In genomic region chr10:7305053-7305452, GRCh38 we compare ENCODE assay signal across 18 cellular contexts.
DNase-seq lines count a peak whose midpoint lies in the region; ATAC-seq and TF ChIP-seq lines count a peak whose summit lies in the region.
"Had no signal": no experiment of that assay in that cellular context is flagged by ENCODE, and none has a peak within 500 bp of the region (broad histone marks: within the 10 kb centered on the region; RNA-seq: fewer than 3 reads in every experiment).

No MANE protein-coding gene starts in this region.

- H3K4me1 ChIP-seq in BLaER1 treated with 17β-estradiol and CSF1 and Interleukin-3, amounts not matched to agents 10 nM and 100 nM, result peaks cover 24 to 63% (median 47%) of the 10 kb centered on the region in 10 experiments
- H3K4me1 ChIP-seq in OCI-LY1 (ENCODE audit: insufficient read depth, low read length, severe bottlenecking) (peaks cover 28% of the 10 kb centered on the region), esophagus muscularis mucosa (peaks cover 17 to 51% (median 50%) of the 10 kb centered on the region in 4 donors)

- CTCF ChIA-PET in T-cell (lab: Charles Lee), result interaction anchor here in 1 of 2 donors (0.5 kb wide), 1 partner anchor 1150 kb away, joined by 3 read pairs; no protein-coding TSS in a partner anchor

- no peak for ATAC-seq in T-cell (replicated peaks in 1 of 4)
- ATAC-seq: GM12878, GM23338, HCT116 had no signal

- peak overlapping the region in 7 of 11 experiments; percentile 65 to 75 (median 70); a peak in 8 of 22 replicates for H3K9ac ChIP-seq in BLaER1 treated with 17β-estradiol and CSF1 and Interleukin-3, amounts not matched to agents 10 nM and 100 nM
- no peak overlapping the region for H3K9ac ChIP-seq in OCI-LY1 (ENCODE audit: low read length)

- H3F3A ChIP-seq in OCI-LY1 (ENCODE audit: insufficient read depth, low read length), result no peaks in the 10 kb centered on the region

- TF ChIP-seq EP300 in esophagus muscularis mucosa (IDR thresholded peaks at IDR 0.05), result no peak

- no peak for TF ChIP-seq POLR2A in esophagus muscularis mucosa (IDR thresholded peaks at IDR 0.05; ENCODE audit: low read depth)

- no peaks in the 10 kb centered on the region for H3K9me2 ChIP-seq in OCI-LY1 (ENCODE audit: low read depth, low read length)

- DNase-seq in esophagus muscularis mucosa (ENCODE audit: extremely low spot score) (peak; percentile 8), T-cell (no peak), middle frontal gyrus (ENCODE audit: extremely low spot score, low spot score) (no peak)
- DNase-seq in stimulated activated CD4-positive, alpha-beta T cell treated with anti-CD3 and anti-CD28 coated beads, Interleukin-1b, Interleukin-23, amount 100 ng/mL, for 48 hours, result no peak
- DNase-seq: Calu3; CD4-positive, alpha-beta memory T cell; COR-L47; DMS53; DND-41; EL; GDM1; H9; HFFc6 had no signal

- H3K27me3 ChIP-seq in BLaER1 treated with 17β-estradiol and CSF1 and Interleukin-3, amounts not matched to agents 10 nM and 100 nM, result no peaks in the 10 kb centered on the region
- H3K27me3 ChIP-seq in OCI-LY1 (ENCODE audit: insufficient read depth, low read length), result no peaks in the 10 kb centered on the region
- H3K27me3 ChIP-seq in esophagus muscularis mucosa, result no peaks in the 10 kb centered on the region

- H3K4me3 ChIP-seq in BLaER1 treated with 17β-estradiol and CSF1 and Interleukin-3, amounts not matched to agents 10 nM and 100 nM, result peak overlapping the region in 3 of 10 experiments; percentile 40 to 48 (median 48); a peak in 1 of 20 replicates
- no peak overlapping the region for H3K4me3 ChIP-seq in OCI-LY1 (ENCODE audit: low read depth, low read length, poor library complexity, severe bottlenecking)
- H3K4me3 ChIP-seq in esophagus muscularis mucosa, result no peak overlapping the region
- H3K4me3 ChIP-seq: GM23338 had no signal

- no peak overlapping the region for H2AFZ ChIP-seq in OCI-LY1 (ENCODE audit: low read length)
- H2AFZ ChIP-seq: GM23338 had no signal

- no peaks in the 10 kb centered on the region for H3K9me3 Mint-ChIP-seq in T-cell

- H3K4me2 ChIP-seq in BLaER1 treated with 17β-estradiol and CSF1 and Interleukin-3, amounts not matched to agents 10 nM and 100 nM, result peak overlapping the region; percentile 69 to 92 (median 83); a peak in 20 of 22 replicates
- H3K4me2 ChIP-seq in OCI-LY1 (ENCODE audit: low read length), result peak overlapping the region; percentile 54; the same call in 1 of the 2 replicates
- H3K4me2 ChIP-seq: GM23338 had no signal

- peaks cover 17 to 56% (median 34%) of the 10 kb centered on the region in 11 experiments for H3K9me3 ChIP-seq in BLaER1 treated with 17β-estradiol and CSF1 and Interleukin-3, amounts not matched to agents 10 nM and 100 nM (replicated peaks in 1 of 11)
- no peaks in the 10 kb centered on the region for H3K9me3 ChIP-seq in OCI-LY1 (ENCODE audit: low read length)
- peaks cover 0 to 5% (median 0%) of the 10 kb centered on the region in 4 donors for H3K9me3 ChIP-seq in esophagus muscularis mucosa

- H3K4me3 Mint-ChIP-seq in T-cell, result no peak overlapping the region
- H3K4me3 Mint-ChIP-seq: CD4-positive, alpha-beta memory T cell; GM23338; H9; HFFc6 had no signal

- H3K27ac Mint-ChIP-seq in T-cell, result no peak overlapping the region
- H3K27ac Mint-ChIP-seq: GM23338, HFFc6 had no signal

- H3K36me3 ChIP-seq in BLaER1 treated with 17β-estradiol and CSF1 and Interleukin-3, amounts not matched to agents 10 nM and 100 nM, result peaks cover 16 to 75% (median 59%) of the 10 kb centered on the region in 11 experiments; a peak in 21 of 22 replicates
- H3K36me3 ChIP-seq in OCI-LY1 (ENCODE audit: insufficient read depth, low read length) (peaks cover 18% of the 10 kb centered on the region), esophagus muscularis mucosa (peaks cover 0 to 3% (median 0%) of the 10 kb centered on the region in 4 donors)

- no peaks in the 10 kb centered on the region for H3K27me3 Mint-ChIP-seq in T-cell
- H3K27me3 Mint-ChIP-seq: CD4-positive, alpha-beta memory T cell had no signal

- intact Hi-C loops in esophagus muscularis mucosa (cut with DNase I), result no loop called here

- H4K20me1 ChIP-seq in BLaER1 treated with 17β-estradiol and CSF1 and Interleukin-3, amounts not matched to agents 10 nM and 100 nM, result peaks cover 0 to 12% (median 0%) of the 10 kb centered on the region in 11 experiments; a peak in 3 of 22 replicates
- no peaks in the 10 kb centered on the region for H4K20me1 ChIP-seq in OCI-LY1 (ENCODE audit: insufficient read depth, low read length)

- peaks cover 32 to 74% (median 71%) of the 10 kb centered on the region in 3 donors for H3K4me1 Mint-ChIP-seq in T-cell

- WGBS in esophagus muscularis mucosa, result 90% methylated on average over 6 of the region's 6 CpGs

- peaks cover 37% of the 10 kb centered on the region for H3K36me3 Mint-ChIP-seq in T-cell

- POLR2A ChIA-PET in T-cell (lab: Charles Lee), result no interaction called here

- peak overlapping the region in 9 of 11 experiments; percentile 68 to 87 (median 78); a peak in 18 of 22 replicates for H3K27ac ChIP-seq in BLaER1 treated with 17β-estradiol and CSF1 and Interleukin-3, amounts not matched to agents 10 nM and 100 nM
- H3K27ac ChIP-seq in OCI-LY1 (ENCODE audit: low read depth, low read length, poor library complexity, severe bottlenecking) (peak overlapping the region; percentile 87), esophagus muscularis mucosa (replicated peaks in 1 of 4) (no peak overlapping the region)

- 0 out of 2 replicates have a peak, but pooled peaks cover 6% of the 10 kb centered on the region for H3K79me2 ChIP-seq in OCI-LY1 (ENCODE audit: insufficient read depth, low read length)

- TF ChIP-seq CTCF in OCI-LY1 (IDR thresholded peaks at IDR 0.05; ENCODE audit: low read length) (no peak), esophagus muscularis mucosa (IDR thresholded peaks at IDR 0.05) (no peak)

Comparison
In these comparisons a context has a peak if more than half of its experiments do, and no peak if none do; other contexts are left out.
1. H3K27ac ChIP-seq: peak in BLaER1 treated with 17β-estradiol and CSF1 and Interleukin-3, amounts not matched to agents 10 nM and 100 nM (9 of 11) and OCI-LY1 (single experiment); none in esophagus muscularis mucosa (0 of 4).